9 cellular contexts compared by ENCODE assay signal in the genomic region with DNA sequence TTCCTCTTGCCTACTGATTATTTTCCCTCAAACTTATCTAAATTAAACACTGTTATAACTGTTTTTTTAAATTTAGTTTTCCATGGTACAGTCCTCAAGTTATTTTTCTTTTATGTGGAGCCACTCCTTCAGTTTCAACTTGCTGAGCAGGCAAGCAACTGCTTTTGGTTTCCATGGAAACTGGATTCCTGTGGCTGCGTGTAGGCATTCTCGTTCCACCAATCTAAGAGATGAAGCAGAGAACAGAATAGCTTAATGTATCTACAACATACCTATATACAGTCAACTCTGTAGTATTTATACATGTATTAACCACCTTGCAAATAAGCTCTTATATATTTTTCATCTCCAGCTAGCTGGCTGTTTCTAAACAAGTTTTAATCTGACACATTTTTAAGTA. TPM values are rescaled to one million over a fixed set of nuclear protein-coding genes. Genes with fewer than 3 reads are reported as not detected.
DNase-seq lines count a peak whose midpoint lies in the region; ATAC-seq and TF ChIP-seq lines count a peak whose summit lies in the region.
"Had no signal": no experiment of that assay in that cellular context is flagged by ENCODE, and none has a peak within 500 bp of the region (broad histone marks: within the 10 kb centered on the region; RNA-seq: fewer than 3 reads in every experiment).

No MANE protein-coding gene starts in this region.

- no peaks in the 10 kb centered on the region for H3K27me3 Mint-ChIP-seq in stimulated activated memory B cell treated with anti-CD40 and anti-IgM and Interleukin-4, amounts not matched to agents 10 μg/mL and 1 μg/mL and 100 μg/mL, for 72 hours
- H3K27me3 Mint-ChIP-seq: CD4-positive, CD25-positive, alpha-beta regulatory T cell had no signal

- peak; percentile 9 for DNase-seq in NCI-H2171 treated with DMSO at 0.1 percent for 48 hours (lab: John Stamatoyannopoulos, UW)
- no peak for DNase-seq in NCI-H2171 (lab: John Stamatoyannopoulos, UW)
- DNase-seq in SJSA1 (ENCODE audit: low read depth in 1 of 2, low spot score in 2 of 2): peak; percentile 74 to 79
- DNase-seq in fibroblast of the aortic adventitia (ENCODE audit: low read depth): peak; percentile 90
- no peak for DNase-seq in BE2C
- no peak for DNase-seq in Right ventricle myocardium superior

- H3K27ac ChIP-seq in SJSA1: peak overlapping the region; percentile 77

- no peaks in the 10 kb centered on the region for H3K9me3 Mint-ChIP-seq in stimulated activated memory B cell treated with anti-CD40 and anti-IgM and Interleukin-4, amounts not matched to agents 10 μg/mL and 1 μg/mL and 100 μg/mL, for 72 hours

- peaks cover 7% of the 10 kb centered on the region for H3K4me1 Mint-ChIP-seq in stimulated activated memory B cell treated with anti-CD40 and anti-IgM and Interleukin-4, amounts not matched to agents 10 μg/mL and 1 μg/mL and 100 μg/mL, for 72 hours

- no peak overlapping the region for H3K4me3 Mint-ChIP-seq in stimulated activated memory B cell treated with anti-CD40 and anti-IgM and Interleukin-4, amounts not matched to agents 10 μg/mL and 1 μg/mL and 100 μg/mL, for 72 hours

- no peak for TF ChIP-seq CTCF in fibroblast of the aortic adventitia (IDR thresholded peaks at IDR 0.05; ENCODE audit: insufficient read depth, low read length)
- TF ChIP-seq CTCF in BE2C (IDR thresholded peaks at IDR 0.05; ENCODE audit: low read depth, low read length): no peak

- H3K9me3 ChIP-seq in SJSA1 (replicated peaks) (no peaks in the 10 kb centered on the region), BE2C (no peaks in the 10 kb centered on the region)

- no peak for ATAC-seq in stimulated activated memory B cell treated with anti-CD40 and anti-IgM and Interleukin-4, amounts not matched to agents 10 μg/mL and 1 μg/mL and 100 μg/mL, for 72 hours
- ATAC-seq in HG03135 (IDR thresholded peaks at IDR 0.05; ENCODE audit: unreplicated experiment): no peak
- no peak for ATAC-seq in Right ventricle myocardium superior (ENCODE audit: poor library complexity)

- peak overlapping the region; percentile 5 for H3K27ac Mint-ChIP-seq in stimulated activated memory B cell treated with anti-CD40 and anti-IgM and Interleukin-4, amounts not matched to agents 10 μg/mL and 1 μg/mL and 100 μg/mL, for 72 hours

- H3K36me3 Mint-ChIP-seq in stimulated activated memory B cell treated with anti-CD40 and anti-IgM and Interleukin-4, amounts not matched to agents 10 μg/mL and 1 μg/mL and 100 μg/mL, for 72 hours: peaks cover 23% of the 10 kb centered on the region

- peaks cover 60% of the 10 kb centered on the region for H3K4me1 ChIP-seq in SJSA1 (replicated peaks)
- peaks cover 4% of the 10 kb centered on the region; the same call in 1 of the 2 replicates for H3K4me1 ChIP-seq in BE2C

- no peak overlapping the region for H3K4me3 ChIP-seq in SJSA1
- no peak overlapping the region for H3K4me3 ChIP-seq in fibroblast of the aortic adventitia (ENCODE audit: low read depth, low read length)
- H3K4me3 ChIP-seq in BE2C (ENCODE audit: low read depth, low read length): no peak overlapping the region

- H3K27me3 ChIP-seq in SJSA1 (replicated peaks) (no peaks in the 10 kb centered on the region), BE2C (no peaks in the 10 kb centered on the region)

- intact Hi-C loops in Right ventricle myocardium superior (cut with DNase I): no loop called here

- peaks cover 16% of the 10 kb centered on the region for H3K36me3 ChIP-seq in SJSA1
- peaks cover 8% of the 10 kb centered on the region; the same call in 1 of the 2 replicates for H3K36me3 ChIP-seq in BE2C

RNA-seq across cellular contexts. Expression of a gene that starts 25.8 kb away (rescaled TPM):
- total RNA-seq in SJSA1 (2014; rRNA removed; shearing (Covaris generic)): 3,394 and 3,434 TPM in 2 replicates
- total RNA-seq in fibroblast of the aortic adventitia (ENCODE audit: low replicate concordance): 2,605 and 3,136 TPM in 2 replicates
- 333 TPM for polyA plus RNA-seq in BE2C (2012; ENCODE audit: insufficient read depth, insufficient read length, low read depth)
- 157 TPM for total RNA-seq in Right ventricle myocardium superior

RNA-seq across cellular contexts. Expression of a gene that starts 55.4 kb away (rescaled TPM):
- 25.1 and 28.5 TPM in 2 replicates for total RNA-seq in SJSA1 (2014; rRNA removed; shearing (Covaris generic))
- total RNA-seq in fibroblast of the aortic adventitia (ENCODE audit: low replicate concordance) (37.0 and 38.6 TPM in 2 replicates), Right ventricle myocardium superior (24.6 TPM)
- polyA plus RNA-seq in BE2C (2012; ENCODE audit: insufficient read depth, insufficient read length, low read depth): 48.5 TPM

Comparison
In these comparisons a context has a peak if more than half of its experiments do, and no peak if none do; other contexts are left out.
1. DNase-seq: peak in NCI-H2171 treated with DMSO at 0.1 percent for 48 hours (single experiment), SJSA1 (2 of 2) and fibroblast of the aortic adventitia (single experiment); none in NCI-H2171 (single experiment), BE2C (single experiment) and Right ventricle myocardium superior (single experiment).
2. RNA of a gene that starts 25.8 kb away (total RNA-seq): 3,394 to 3,434 TPM in SJSA1 and 2,605 to 3,136 TPM in fibroblast of the aortic adventitia; 157 TPM in Right ventricle myocardium superior (single experiment); every median in the first group is over 10 times any median in the second.